Comparison of ENCODE assay signal across 6 cellular contexts in genomic region chr19:48363500-48363809, GRCh38. TPM values are rescaled to one million over a fixed set of nuclear protein-coding genes. Genes with fewer than 3 reads are reported as not detected.
DNase-seq lines count a peak whose midpoint lies in the region; ATAC-seq and TF ChIP-seq lines count a peak whose summit lies in the region.

No MANE protein-coding gene starts in this region.

- DNase-seq in body of pancreas = no peak
- peak; percentile 45 for DNase-seq in nephron progenitor cell
- DNase-seq in NCI-H2107 (lab: John Stamatoyannopoulos, UW) = no peak
- DNase-seq in HK-2 (ENCODE audit: unreplicated experiment) = no peak

- H3K4me1 Mint-ChIP-seq in nephron progenitor cell = peaks cover 10% of the 10 kb centered on the region

- H3K27ac ChIP-seq in body of pancreas = peak overlapping the region; percentile 87 to 97 (median 92)

- 0 to 4% methylated on average over 3 to 10 of the region's 10 CpGs for WGBS in body of pancreas, 2 donors

- TF ChIP-seq CTCF in GM12875 (IDR thresholded peaks at IDR 0.05; ENCODE audit: borderline replicate concordance, insufficient read depth, low read depth, low read length) (no peak), body of pancreas (IDR thresholded peaks at IDR 0.05) (no peak), nephron progenitor cell (IDR thresholded peaks at IDR 0.05) (no peak)

- peak overlapping the region; percentile 68 for H3K27ac Mint-ChIP-seq in nephron progenitor cell

- H3K36me3 Mint-ChIP-seq in nephron progenitor cell (ENCODE audit: low read depth) = peaks cover 7% of the 10 kb centered on the region

- peaks cover 7% of the 10 kb centered on the region for H3K27me3 Mint-ChIP-seq in nephron progenitor cell (ENCODE audit: low read depth, poor library complexity)

- no peaks in the 10 kb centered on the region for H3K9me3 ChIP-seq in body of pancreas

- no peak for TF ChIP-seq POLR2A in body of pancreas (IDR thresholded peaks at IDR 0.05)

- intact Hi-C loops in body of pancreas (cut with DNase I) = no loop called here

- H3K4me3 Mint-ChIP-seq in nephron progenitor cell = peak overlapping the region; percentile 83

- peak; percentile 19 for ATAC-seq in HG03025 (IDR thresholded peaks at IDR 0.05; ENCODE audit: low FRiP score, unreplicated experiment)
- peak; percentile 6 for ATAC-seq in body of pancreas

- H3K36me3 ChIP-seq in body of pancreas (replicated peaks in 1 of 2; ENCODE audit: insufficient read depth in 1 of 2, low read depth in 2 of 2) = no peaks in the 10 kb centered on the region

- H3K4me3 ChIP-seq in GM12875 (ENCODE audit: low read depth, low read length) (peak overlapping the region; percentile 65), body of pancreas (no peak overlapping the region)

- H3K9me3 Mint-ChIP-seq in nephron progenitor cell = no peaks in the 10 kb centered on the region

- H3K4me1 ChIP-seq in body of pancreas = peaks cover 21% of the 10 kb centered on the region

- no peaks in the 10 kb centered on the region for H3K27me3 ChIP-seq in body of pancreas

RNA-seq across cellular contexts. Expression of gene TMEM143, which starts 0.3 kb away (rescaled TPM):
- total RNA-seq in body of pancreas = 10 to 100 TPM; 14.5 to 16.1 TPM

RNA-seq across cellular contexts. Expression of gene SYNGR4, which starts 0.7 kb away (rescaled TPM):
- total RNA-seq in body of pancreas = under 1 TPM in 1 of 2 donors, not detected in 1; 0.78 TPM

RNA-seq across cellular contexts. Expression of gene KDELR1, which starts 27.9 kb away (rescaled TPM):
- 10 to 100 TPM; 47.5 to 51.4 TPM for total RNA-seq in body of pancreas

RNA-seq across cellular contexts. Expression of gene GRIN2D, which starts 30.0 kb away (rescaled TPM):
- total RNA-seq in body of pancreas = 1 to 10 TPM in 1 of 2 donors, under 1 TPM in 1; 0.26 to 2.0 TPM

RNA-seq across cellular contexts. Expression of gene EMP3, which starts 38.1 kb away (rescaled TPM):
- total RNA-seq in body of pancreas = 1 to 10 TPM; 2.6 to 7.0 TPM
